8 cellular contexts compared by ENCODE assay signal in genomic region chr6:131924881-131925474, GRCh38. TPM values are rescaled to one million over a fixed set of nuclear protein-coding genes. Genes with fewer than 3 reads are reported as not detected.
DNase-seq lines count a peak whose midpoint lies in the region; ATAC-seq and TF ChIP-seq lines count a peak whose summit lies in the region.

No MANE protein-coding gene starts in this region.

- in situ Hi-C loops in Caki2 (cut with HindIII; ENCODE audit: low pct_unique_long_range_greater_than_20kb, low sequenced_read_pairs): no loop called here

- peak; percentile 34; the same call in 1 of the 2 replicates for TF ChIP-seq CTCF in WI38 (IDR thresholded peaks at IDR 0.05; ENCODE audit: low read depth, low read length)

- DNase-seq in Caki2 (ENCODE audit: low read depth) (peak; percentile 40), LHCN-M2 (ENCODE audit: low read depth) (peak; percentile 67), iris pigment epithelial cell (ENCODE audit: low read depth) (peak; percentile 60), NCI-H1092 (lab: John Stamatoyannopoulos, UW) (no peak)
- DNase-seq in effector CD8-positive, alpha-beta T cell (lab: John Stamatoyannopoulos, UW): no peak
- no peak for DNase-seq in activated T-cell treated with anti-CD3 and anti-CD28 coated beads, Interleukin-2, amount 50 U/mL, for 1 hour

- no peak overlapping the region for H3K4me3 ChIP-seq in WI38 (ENCODE audit: low read depth, low read length)

- ATAC-seq in GM21360 (IDR thresholded peaks at IDR 0.05; ENCODE audit: unreplicated experiment): no peak

RNA-seq across cellular contexts. Expression of gene CCN2, which starts 26.2 kb away (rescaled TPM):
- 157 and 173 TPM in 2 replicates for total RNA-seq in Caki2 (2014; rRNA removed; shearing (Covaris generic); ENCODE audit: low replicate concordance)
- 46.6 and 51.8 TPM in 2 replicates for total RNA-seq in LHCN-M2 (2014; rRNA removed)
- 261 TPM for polyA plus RNA-seq in LHCN-M2 (2012)

Comparison
In these comparisons a context has a peak if more than half of its experiments do, and no peak if none do; other contexts are left out.
1. DNase-seq: peak in Caki2 (single experiment), LHCN-M2 (single experiment) and iris pigment epithelial cell (single experiment); none in NCI-H1092 (single experiment), effector CD8-positive, alpha-beta T cell (single experiment) and activated T-cell treated with anti-CD3 and anti-CD28 coated beads, Interleukin-2, amount 50 U/mL, for 1 hour (single experiment).